9 cellular contexts compared by ENCODE assay signal in genomic region chr20:61916318-61916891, GRCh38.
"Had no signal": no experiment of that assay in that cellular context is flagged by ENCODE, and none has a peak within 500 bp of the region (broad histone marks: within the 10 kb centered on the region; RNA-seq: fewer than 3 reads in every experiment).

No MANE protein-coding gene starts in this region.

- H3K9me3 ChIP-seq: HAP-1 had no signal

- FAIRE-seq: K562 had no signal

- ATAC-seq: HCT116, K562 had no signal

- DNase-seq: GM23248, GOT3, H7, IMR-90, KG1 had no signal

- H3K27ac ChIP-seq: GM23248, HL-60 had no signal

- H3K4me1 ChIP-seq: HAP-1 had no signal

- H3K4me3 ChIP-seq: GM23248, HAP-1, K562 had no signal

- H3K36me3 ChIP-seq: HAP-1 had no signal
